ENCODE assay signal across 2 cellular contexts in genomic region chr1:153232553-153232952, GRCh38.
TF ChIP-seq lines count a peak whose summit lies in the region.

No MANE protein-coding gene starts in this region.

TF ChIP-seq in HepG2, 621 proteins besides CTCF, POLR2A, EP300 and RAD21:
- TF ChIP-seq ZNF224 (CRISPR knock-in tag; IDR thresholded peaks at IDR 0.05) (no peak), SYNCRIP (IDR thresholded peaks at IDR 0.05; ENCODE audit: insufficient read depth, low read depth, low read length) (no peak), NFE2 (CRISPR knock-in tag; IDR thresholded peaks at IDR 0.05) (no peak), RBAK (CRISPR knock-in tag; IDR thresholded peaks at IDR 0.05) (no peak), MAFF (IDR thresholded peaks at IDR 0.05; ENCODE audit: low read depth, low read length) (no peak), SSRP1 (CRISPR knock-in tag; IDR thresholded peaks at IDR 0.05) (no peak), SOX13 (IDR thresholded peaks at IDR 0.05) (no peak), SOX13 (CRISPR knock-in tag; conservative IDR thresholded peaks at IDR 0.05 in 1 of 2, IDR thresholded peaks at IDR 0.05 in 1 of 2) (no peak), E2F2 (CRISPR knock-in tag; IDR thresholded peaks at IDR 0.05; ENCODE audit: borderline replicate concordance) (no peak), U2AF1 (optimal IDR thresholded peaks at IDR 0.05; ENCODE audit: low read depth, low read length) (no peak), ZNF672 (CRISPR knock-in tag; IDR thresholded peaks at IDR 0.05) (no peak), KDM6A (CRISPR knock-in tag; IDR thresholded peaks at IDR 0.05; ENCODE audit: low read depth) (no peak)
- TF ChIP-seq, protein P1, sequence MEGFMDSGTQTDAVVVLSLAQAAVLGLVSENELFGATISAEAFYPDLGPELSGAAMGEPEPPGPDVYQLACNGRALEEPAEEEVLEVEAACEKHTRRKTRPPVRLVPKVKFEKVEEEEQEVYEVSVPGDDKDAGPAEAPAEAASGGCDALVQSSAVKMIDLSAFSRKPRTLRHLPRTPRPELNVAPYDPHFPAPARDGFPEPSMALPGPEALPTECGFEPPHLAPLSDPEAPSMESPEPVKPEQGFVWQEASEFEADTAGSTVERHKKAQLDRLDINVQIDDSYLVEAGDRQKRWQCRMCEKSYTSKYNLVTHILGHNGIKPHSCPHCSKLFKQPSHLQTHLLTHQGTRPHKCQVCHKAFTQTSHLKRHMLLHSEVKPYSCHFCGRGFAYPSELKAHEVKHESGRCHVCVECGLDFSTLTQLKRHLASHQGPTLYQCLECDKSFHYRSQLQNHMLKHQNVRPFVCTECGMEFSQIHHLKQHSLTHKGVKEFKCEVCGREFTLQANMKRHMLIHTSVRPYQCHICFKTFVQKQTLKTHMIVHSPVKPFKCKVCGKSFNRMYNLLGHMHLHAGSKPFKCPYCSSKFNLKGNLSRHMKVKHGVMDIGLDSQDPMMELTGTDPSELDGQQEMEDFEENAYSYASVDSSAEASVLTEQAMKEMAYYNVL (CRISPR knock-in tag; IDR thresholded peaks at IDR 0.05; ENCODE audit: borderline replicate concordance): no peak
- TF ChIP-seq, protein P2, sequence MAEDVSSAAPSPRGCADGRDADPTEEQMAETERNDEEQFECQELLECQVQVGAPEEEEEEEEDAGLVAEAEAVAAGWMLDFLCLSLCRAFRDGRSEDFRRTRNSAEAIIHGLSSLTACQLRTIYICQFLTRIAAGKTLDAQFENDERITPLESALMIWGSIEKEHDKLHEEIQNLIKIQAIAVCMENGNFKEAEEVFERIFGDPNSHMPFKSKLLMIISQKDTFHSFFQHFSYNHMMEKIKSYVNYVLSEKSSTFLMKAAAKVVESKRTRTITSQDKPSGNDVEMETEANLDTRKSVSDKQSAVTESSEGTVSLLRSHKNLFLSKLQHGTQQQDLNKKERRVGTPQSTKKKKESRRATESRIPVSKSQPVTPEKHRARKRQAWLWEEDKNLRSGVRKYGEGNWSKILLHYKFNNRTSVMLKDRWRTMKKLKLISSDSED (CRISPR knock-in tag; IDR thresholded peaks at IDR 0.05): no peak
TF ChIP-seq in HepG2: peak in this region for 0.

TF ChIP-seq in GM12878, 131 proteins besides CTCF, POLR2A, EP300 and RAD21:
- TF ChIP-seq BRCA1 (IDR thresholded peaks at IDR 0.05; ENCODE audit: low read depth, low read length): no peak
- no peak for TF ChIP-seq SUPT20H (IDR thresholded peaks at IDR 0.05; ENCODE audit: borderline replicate concordance, control insufficient read depth, low read depth, low read length)
- TF ChIP-seq SMAD1 (IDR thresholded peaks at IDR 0.05; ENCODE audit: low read depth, partially characterized antibody): no peak
- no peak for TF ChIP-seq DPF2 (IDR thresholded peaks at IDR 0.05)
- TF ChIP-seq ZSCAN29 (IDR thresholded peaks at IDR 0.05): no peak
- TF ChIP-seq ZNF217 (IDR thresholded peaks at IDR 0.05): no peak
- no peak for TF ChIP-seq SREBF1 (IDR thresholded peaks at IDR 0.05; ENCODE audit: low read length)
- no peak for TF ChIP-seq SRF (IDR thresholded peaks at IDR 0.05; ENCODE audit: low read depth in 2 of 2, low read length in 2 of 2)
- no peak for TF ChIP-seq CBX3 (IDR thresholded peaks at IDR 0.05; ENCODE audit: borderline replicate concordance, low read depth)
- TF ChIP-seq, protein P3, sequence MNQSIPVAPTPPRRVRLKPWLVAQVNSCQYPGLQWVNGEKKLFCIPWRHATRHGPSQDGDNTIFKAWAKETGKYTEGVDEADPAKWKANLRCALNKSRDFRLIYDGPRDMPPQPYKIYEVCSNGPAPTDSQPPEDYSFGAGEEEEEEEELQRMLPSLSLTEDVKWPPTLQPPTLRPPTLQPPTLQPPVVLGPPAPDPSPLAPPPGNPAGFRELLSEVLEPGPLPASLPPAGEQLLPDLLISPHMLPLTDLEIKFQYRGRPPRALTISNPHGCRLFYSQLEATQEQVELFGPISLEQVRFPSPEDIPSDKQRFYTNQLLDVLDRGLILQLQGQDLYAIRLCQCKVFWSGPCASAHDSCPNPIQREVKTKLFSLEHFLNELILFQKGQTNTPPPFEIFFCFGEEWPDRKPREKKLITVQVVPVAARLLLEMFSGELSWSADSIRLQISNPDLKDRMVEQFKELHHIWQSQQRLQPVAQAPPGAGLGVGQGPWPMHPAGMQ (IDR thresholded peaks at IDR 0.05; ENCODE audit: borderline replicate concordance): no peak
- TF ChIP-seq ZNF622 (IDR thresholded peaks at IDR 0.05): no peak
- no peak for TF ChIP-seq HDAC2 (IDR thresholded peaks at IDR 0.05)
- no peak for TF ChIP-seq EED (IDR thresholded peaks at IDR 0.05; ENCODE audit: low read depth)
- no peak for TF ChIP-seq TCF7 (IDR thresholded peaks at IDR 0.05; ENCODE audit: borderline replicate concordance)
- no peak for TF ChIP-seq NR2C1 (IDR thresholded peaks at IDR 0.05)
- no peak for TF ChIP-seq RB1 (IDR thresholded peaks at IDR 0.05; ENCODE audit: borderline replicate concordance)
TF ChIP-seq in GM12878: peak in this region for 0.
